In the genomic region with DNA sequence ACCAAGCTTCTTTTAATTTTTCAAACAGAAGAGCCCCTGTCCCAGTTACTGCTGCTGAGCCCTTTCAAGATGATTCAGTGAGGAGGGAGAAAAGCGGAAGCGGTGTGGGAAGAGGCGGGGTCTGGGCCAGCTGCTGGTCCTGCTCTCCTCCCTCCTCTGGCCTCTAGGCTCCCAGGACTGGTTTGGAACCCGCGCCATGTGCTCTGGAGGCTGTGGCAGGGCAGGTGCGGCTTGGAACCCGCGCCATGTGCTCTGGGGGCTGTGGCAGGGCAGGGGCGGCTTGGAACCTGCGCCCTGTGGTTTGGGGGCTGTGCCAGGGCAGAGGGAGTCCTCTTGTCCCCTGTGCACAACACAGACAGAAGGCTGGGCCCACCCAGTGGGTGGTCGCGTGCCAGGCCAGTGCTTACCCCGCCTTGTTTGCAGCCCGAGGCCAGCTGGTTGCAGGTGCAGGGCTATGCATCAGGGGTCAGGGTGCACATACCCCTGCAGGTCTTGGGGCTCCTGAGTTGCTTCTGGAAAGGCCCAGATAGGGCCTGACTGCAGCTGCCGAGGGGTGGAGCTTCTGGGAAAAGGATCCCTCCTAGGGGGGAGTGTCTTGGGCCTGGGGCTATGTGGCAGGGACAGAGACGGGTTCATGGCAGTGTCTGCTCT, we compare ENCODE assay signal across 1 cellular context.
A peak's percentile ranks its signal among the peaks of the same experiment; 100 is the strongest.
TF ChIP-seq lines count a peak whose summit lies in the region.

No MANE protein-coding gene starts in this region.

TF ChIP-seq in HepG2, 621 proteins besides CTCF, POLR2A, EP300 and RAD21 (continued from another document):
- TF ChIP-seq, protein P1, sequence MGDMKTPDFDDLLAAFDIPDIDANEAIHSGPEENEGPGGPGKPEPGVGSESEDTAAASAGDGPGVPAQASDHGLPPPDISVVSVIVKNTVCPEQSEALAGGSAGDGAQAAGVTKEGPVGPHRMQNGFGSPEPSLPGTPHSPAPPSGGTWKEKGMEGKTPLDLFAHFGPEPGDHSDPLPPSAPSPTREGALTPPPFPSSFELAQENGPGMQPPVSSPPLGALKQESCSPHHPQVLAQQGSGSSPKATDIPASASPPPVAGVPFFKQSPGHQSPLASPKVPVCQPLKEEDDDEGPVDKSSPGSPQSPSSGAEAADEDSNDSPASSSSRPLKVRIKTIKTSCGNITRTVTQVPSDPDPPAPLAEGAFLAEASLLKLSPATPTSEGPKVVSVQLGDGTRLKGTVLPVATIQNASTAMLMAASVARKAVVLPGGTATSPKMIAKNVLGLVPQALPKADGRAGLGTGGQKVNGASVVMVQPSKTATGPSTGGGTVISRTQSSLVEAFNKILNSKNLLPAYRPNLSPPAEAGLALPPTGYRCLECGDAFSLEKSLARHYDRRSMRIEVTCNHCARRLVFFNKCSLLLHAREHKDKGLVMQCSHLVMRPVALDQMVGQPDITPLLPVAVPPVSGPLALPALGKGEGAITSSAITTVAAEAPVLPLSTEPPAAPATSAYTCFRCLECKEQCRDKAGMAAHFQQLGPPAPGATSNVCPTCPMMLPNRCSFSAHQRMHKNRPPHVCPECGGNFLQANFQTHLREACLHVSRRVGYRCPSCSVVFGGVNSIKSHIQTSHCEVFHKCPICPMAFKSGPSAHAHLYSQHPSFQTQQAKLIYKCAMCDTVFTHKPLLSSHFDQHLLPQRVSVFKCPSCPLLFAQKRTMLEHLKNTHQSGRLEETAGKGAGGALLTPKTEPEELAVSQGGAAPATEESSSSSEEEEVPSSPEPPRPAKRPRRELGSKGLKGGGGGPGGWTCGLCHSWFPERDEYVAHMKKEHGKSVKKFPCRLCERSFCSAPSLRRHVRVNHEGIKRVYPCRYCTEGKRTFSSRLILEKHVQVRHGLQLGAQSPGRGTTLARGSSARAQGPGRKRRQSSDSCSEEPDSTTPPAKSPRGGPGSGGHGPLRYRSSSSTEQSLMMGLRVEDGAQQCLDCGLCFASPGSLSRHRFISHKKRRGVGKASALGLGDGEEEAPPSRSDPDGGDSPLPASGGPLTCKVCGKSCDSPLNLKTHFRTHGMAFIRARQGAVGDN (CRISPR knock-in tag; IDR thresholded peaks at IDR 0.05) = peak; percentile 30
